Comparison of ENCODE assay signal across 1 cellular context in the genomic region with DNA sequence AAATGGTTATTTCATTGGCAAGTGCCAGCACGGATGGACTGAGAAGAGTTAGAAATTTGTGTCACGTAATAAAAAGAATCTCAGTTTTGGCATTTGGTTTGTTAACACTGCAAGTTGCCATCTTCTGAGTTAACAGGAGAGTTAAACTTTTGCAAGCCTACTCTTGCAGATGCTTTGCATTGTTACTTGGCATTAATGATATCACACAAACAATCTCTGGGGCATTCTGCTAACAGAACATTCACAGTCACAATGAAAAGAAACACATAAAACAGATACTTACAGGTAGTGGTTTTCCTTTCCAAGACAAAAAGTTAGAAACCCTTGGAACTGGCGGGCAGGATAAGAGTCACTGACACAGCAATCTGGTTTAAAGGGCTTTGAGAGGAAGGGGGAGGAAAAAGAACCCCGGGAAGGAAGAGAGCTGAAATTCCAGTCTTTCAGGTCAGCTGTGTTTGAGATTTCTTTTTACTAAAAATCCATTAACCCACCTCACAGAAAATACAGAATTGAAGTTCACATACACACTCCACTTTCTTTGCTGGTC.
A peak's percentile ranks its signal among the peaks of the same experiment; 100 is the strongest.
TF ChIP-seq lines count a peak whose summit lies in the region.

No MANE protein-coding gene starts in this region.

TF ChIP-seq in HepG2, 621 proteins besides CTCF, POLR2A, EP300 and RAD21:
- no peak for TF ChIP-seq HOXA7 (CRISPR knock-in tag; IDR thresholded peaks at IDR 0.05)
- TF ChIP-seq ZNF629 (CRISPR knock-in tag; conservative IDR thresholded peaks at IDR 0.05) = no peak
- no peak for TF ChIP-seq ZNF501 (CRISPR knock-in tag; IDR thresholded peaks at IDR 0.05)
- TF ChIP-seq HNRNPH1 (optimal IDR thresholded peaks at IDR 0.05; ENCODE audit: low read depth, low read length) = no peak
- TF ChIP-seq, protein P1, sequence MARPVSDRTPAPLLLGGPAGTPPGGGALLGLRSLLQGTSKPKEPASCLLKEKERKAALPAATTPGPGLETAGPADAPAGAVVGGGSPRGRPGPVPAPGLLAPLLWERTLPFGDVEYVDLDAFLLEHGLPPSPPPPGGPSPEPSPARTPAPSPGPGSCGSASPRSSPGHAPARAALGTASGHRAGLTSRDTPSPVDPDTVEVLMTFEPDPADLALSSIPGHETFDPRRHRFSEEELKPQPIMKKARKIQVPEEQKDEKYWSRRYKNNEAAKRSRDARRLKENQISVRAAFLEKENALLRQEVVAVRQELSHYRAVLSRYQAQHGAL (CRISPR knock-in tag; IDR thresholded peaks at IDR 0.05; ENCODE audit: not compliant biosample characterization) = no peak
- TF ChIP-seq ZZZ3 (CRISPR knock-in tag; IDR thresholded peaks at IDR 0.05; ENCODE audit: borderline replicate concordance) = no peak
- 0 out of 2 replicates have a peak, but pooled peaks have one; percentile 4 for TF ChIP-seq ZNF614 (CRISPR knock-in tag; IDR thresholded peaks at IDR 0.05; ENCODE audit: borderline replicate concordance)
- 0 out of 2 replicates have a peak, but pooled peaks have one; percentile 6 for TF ChIP-seq KMT2B (CRISPR knock-in tag; IDR thresholded peaks at IDR 0.05)
- TF ChIP-seq, protein P2, sequence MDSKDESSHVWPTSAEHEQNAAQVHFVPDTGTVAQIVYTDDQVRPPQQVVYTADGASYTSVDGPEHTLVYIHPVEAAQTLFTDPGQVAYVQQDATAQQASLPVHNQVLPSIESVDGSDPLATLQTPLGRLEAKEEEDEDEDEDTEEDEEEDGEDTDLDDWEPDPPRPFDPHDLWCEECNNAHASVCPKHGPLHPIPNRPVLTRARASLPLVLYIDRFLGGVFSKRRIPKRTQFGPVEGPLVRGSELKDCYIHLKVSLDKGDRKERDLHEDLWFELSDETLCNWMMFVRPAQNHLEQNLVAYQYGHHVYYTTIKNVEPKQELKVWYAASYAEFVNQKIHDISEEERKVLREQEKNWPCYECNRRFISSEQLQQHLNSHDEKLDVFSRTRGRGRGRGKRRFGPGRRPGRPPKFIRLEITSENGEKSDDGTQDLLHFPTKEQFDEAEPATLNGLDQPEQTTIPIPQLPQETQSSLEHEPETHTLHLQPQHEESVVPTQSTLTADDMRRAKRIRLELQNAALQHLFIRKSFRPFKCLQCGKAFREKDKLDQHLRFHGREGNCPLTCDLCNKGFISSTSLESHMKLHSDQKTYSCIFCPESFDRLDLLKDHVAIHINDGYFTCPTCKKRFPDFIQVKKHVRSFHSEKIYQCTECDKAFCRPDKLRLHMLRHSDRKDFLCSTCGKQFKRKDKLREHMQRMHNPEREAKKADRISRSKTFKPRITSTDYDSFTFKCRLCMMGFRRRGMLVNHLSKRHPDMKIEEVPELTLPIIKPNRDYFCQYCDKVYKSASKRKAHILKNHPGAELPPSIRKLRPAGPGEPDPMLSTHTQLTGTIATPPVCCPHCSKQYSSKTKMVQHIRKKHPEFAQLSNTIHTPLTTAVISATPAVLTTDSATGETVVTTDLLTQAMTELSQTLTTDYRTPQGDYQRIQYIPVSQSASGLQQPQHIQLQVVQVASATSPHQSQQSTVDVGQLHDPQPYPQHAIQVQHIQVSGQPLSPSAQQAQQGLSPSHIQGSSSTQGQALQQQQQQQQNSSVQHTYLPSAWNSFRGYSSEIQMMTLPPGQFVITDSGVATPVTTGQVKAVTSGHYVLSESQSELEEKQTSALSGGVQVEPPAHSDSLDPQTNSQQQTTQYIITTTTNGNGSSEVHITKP (CRISPR knock-in tag; IDR thresholded peaks at IDR 0.05; ENCODE audit: low read depth) = no peak
- TF ChIP-seq ZNF782 (CRISPR knock-in tag; IDR thresholded peaks at IDR 0.05; ENCODE audit: borderline replicate concordance) = no peak
- TF ChIP-seq CEBPB (IDR thresholded peaks at IDR 0.05; ENCODE audit: borderline replicate concordance, low read depth, low read length) = no peak
- TF ChIP-seq SOX13 (IDR thresholded peaks at IDR 0.05) = no peak
- no peak for TF ChIP-seq SOX13 (CRISPR knock-in tag; conservative IDR thresholded peaks at IDR 0.05 in 1 of 2, IDR thresholded peaks at IDR 0.05 in 1 of 2)
- TF ChIP-seq, protein P3, sequence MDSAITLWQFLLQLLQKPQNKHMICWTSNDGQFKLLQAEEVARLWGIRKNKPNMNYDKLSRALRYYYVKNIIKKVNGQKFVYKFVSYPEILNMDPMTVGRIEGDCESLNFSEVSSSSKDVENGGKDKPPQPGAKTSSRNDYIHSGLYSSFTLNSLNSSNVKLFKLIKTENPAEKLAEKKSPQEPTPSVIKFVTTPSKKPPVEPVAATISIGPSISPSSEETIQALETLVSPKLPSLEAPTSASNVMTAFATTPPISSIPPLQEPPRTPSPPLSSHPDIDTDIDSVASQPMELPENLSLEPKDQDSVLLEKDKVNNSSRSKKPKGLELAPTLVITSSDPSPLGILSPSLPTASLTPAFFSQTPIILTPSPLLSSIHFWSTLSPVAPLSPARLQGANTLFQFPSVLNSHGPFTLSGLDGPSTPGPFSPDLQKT (CRISPR knock-in tag; IDR thresholded peaks at IDR 0.05; ENCODE audit: borderline replicate concordance) = no peak
- TF ChIP-seq, protein P4, sequence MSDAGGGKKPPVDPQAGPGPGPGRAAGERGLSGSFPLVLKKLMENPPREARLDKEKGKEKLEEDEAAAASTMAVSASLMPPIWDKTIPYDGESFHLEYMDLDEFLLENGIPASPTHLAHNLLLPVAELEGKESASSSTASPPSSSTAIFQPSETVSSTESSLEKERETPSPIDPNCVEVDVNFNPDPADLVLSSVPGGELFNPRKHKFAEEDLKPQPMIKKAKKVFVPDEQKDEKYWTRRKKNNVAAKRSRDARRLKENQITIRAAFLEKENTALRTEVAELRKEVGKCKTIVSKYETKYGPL (CRISPR knock-in tag; IDR thresholded peaks at IDR 0.05) = no peak
- TF ChIP-seq HNRNPL (IDR thresholded peaks at IDR 0.05; ENCODE audit: low read depth, low read length) = 0 out of 2 replicates have a peak, but pooled peaks have one; percentile 15
- no peak for TF ChIP-seq ZNF234 (CRISPR knock-in tag; conservative IDR thresholded peaks at IDR 0.05)
- TF ChIP-seq FOSL1 (CRISPR knock-in tag; IDR thresholded peaks at IDR 0.05; ENCODE audit: borderline replicate concordance) = no peak
- no peak for TF ChIP-seq ZFP1 (CRISPR knock-in tag; IDR thresholded peaks at IDR 0.05)
- peak; percentile 36; the same call in 1 of the 2 replicates for TF ChIP-seq NFIC (IDR thresholded peaks at IDR 0.05; ENCODE audit: low read length)
- TF ChIP-seq, protein P5, sequence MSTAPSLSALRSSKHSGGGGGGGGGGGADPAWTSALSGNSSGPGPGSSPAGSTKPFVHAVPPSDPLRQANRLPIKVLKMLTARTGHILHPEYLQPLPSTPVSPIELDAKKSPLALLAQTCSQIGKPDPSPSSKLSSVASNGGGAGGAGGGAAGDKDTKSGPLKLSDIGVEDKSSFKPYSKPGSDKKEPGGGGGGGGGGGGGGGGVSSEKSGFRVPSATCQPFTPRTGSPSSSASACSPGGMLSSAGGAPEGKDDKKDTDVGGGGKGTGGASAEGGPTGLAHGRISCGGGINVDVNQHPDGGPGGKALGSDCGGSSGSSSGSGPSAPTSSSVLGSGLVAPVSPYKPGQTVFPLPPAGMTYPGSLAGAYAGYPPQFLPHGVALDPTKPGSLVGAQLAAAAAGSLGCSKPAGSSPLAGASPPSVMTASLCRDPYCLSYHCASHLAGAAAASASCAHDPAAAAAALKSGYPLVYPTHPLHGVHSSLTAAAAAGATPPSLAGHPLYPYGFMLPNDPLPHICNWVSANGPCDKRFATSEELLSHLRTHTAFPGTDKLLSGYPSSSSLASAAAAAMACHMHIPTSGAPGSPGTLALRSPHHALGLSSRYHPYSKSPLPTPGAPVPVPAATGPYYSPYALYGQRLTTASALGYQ (CRISPR knock-in tag; IDR thresholded peaks at IDR 0.05) = 0 out of 2 replicates have a peak, but pooled peaks have one; percentile 48
- TF ChIP-seq PCBP1 (IDR thresholded peaks at IDR 0.05; ENCODE audit: borderline replicate concordance, low read depth, low read length) = no peak
- TF ChIP-seq ZNF576 (CRISPR knock-in tag; IDR thresholded peaks at IDR 0.05) = no peak
- TF ChIP-seq, protein P6, sequence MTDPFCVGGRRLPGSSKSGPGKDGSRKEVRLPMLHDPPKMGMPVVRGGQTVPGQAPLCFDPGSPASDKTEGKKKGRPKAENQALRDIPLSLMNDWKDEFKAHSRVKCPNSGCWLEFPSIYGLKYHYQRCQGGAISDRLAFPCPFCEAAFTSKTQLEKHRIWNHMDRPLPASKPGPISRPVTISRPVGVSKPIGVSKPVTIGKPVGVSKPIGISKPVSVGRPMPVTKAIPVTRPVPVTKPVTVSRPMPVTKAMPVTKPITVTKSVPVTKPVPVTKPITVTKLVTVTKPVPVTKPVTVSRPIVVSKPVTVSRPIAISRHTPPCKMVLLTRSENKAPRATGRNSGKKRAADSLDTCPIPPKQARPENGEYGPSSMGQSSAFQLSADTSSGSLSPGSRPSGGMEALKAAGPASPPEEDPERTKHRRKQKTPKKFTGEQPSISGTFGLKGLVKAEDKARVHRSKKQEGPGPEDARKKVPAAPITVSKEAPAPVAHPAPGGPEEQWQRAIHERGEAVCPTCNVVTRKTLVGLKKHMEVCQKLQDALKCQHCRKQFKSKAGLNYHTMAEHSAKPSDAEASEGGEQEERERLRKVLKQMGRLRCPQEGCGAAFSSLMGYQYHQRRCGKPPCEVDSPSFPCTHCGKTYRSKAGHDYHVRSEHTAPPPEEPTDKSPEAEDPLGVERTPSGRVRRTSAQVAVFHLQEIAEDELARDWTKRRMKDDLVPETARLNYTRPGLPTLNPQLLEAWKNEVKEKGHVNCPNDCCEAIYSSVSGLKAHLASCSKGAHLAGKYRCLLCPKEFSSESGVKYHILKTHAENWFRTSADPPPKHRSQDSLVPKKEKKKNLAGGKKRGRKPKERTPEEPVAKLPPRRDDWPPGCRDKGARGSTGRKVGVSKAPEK (CRISPR knock-in tag; IDR thresholded peaks at IDR 0.05; ENCODE audit: borderline replicate concordance) = no peak
- no peak for TF ChIP-seq DNMT1 (CRISPR knock-in tag; IDR thresholded peaks at IDR 0.05)
- no peak for TF ChIP-seq NFYB (CRISPR knock-in tag; IDR thresholded peaks at IDR 0.05)
- no peak for TF ChIP-seq LBX2 (CRISPR knock-in tag; IDR thresholded peaks at IDR 0.05; ENCODE audit: borderline replicate concordance)
- TF ChIP-seq MIER3 (CRISPR knock-in tag; IDR thresholded peaks at IDR 0.05; ENCODE audit: borderline replicate concordance) = 0 out of 2 replicates have a peak, but pooled peaks have one; percentile 8
- no peak for TF ChIP-seq ZNF207 (IDR thresholded peaks at IDR 0.05; ENCODE audit: borderline replicate concordance)
- TF ChIP-seq SP1 (IDR thresholded peaks at IDR 0.05) = no peak
- no peak for TF ChIP-seq SP1 (CRISPR knock-in tag; IDR thresholded peaks at IDR 0.05)
- no peak for TF ChIP-seq ZNF350 (CRISPR knock-in tag; IDR thresholded peaks at IDR 0.05; ENCODE audit: borderline replicate concordance, low read depth)
- TF ChIP-seq ZBTB46 (CRISPR knock-in tag; IDR thresholded peaks at IDR 0.05; ENCODE audit: borderline replicate concordance) = no peak
- TF ChIP-seq ZNF510 (CRISPR knock-in tag; IDR thresholded peaks at IDR 0.05; ENCODE audit: low read depth) = no peak
TF ChIP-seq in HepG2: peak in this region for 6.
